In the genomic region with DNA sequence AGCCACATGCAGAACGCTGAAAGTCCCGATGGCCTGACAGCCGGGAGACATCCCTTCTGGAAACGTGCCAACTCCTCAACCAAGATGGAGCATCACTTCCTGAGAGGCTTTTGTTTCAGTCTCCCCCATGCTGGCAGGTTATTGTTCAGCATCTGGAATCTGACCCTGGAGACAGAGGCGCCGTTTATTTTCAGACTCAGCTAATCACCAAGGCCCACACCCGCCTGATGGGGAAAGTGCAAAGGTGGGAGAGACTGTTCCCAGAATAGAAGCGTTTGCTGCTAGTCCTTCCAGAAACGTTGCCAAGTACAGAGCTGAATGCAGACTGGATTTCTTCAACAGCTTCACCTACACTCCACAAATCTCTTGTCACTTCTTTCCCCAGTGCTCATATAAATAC, we compare ENCODE assay signal across 9 cellular contexts. TPM values are rescaled to one million over a fixed set of nuclear protein-coding genes. Genes with fewer than 3 reads are reported as not detected.
DNase-seq lines count a peak whose midpoint lies in the region; ATAC-seq lines count a peak whose summit lies in the region.
"Had no signal": no experiment of that assay in that cellular context is flagged by ENCODE, and none has a peak within 500 bp of the region (broad histone marks: within the 10 kb centered on the region; RNA-seq: fewer than 3 reads in every experiment).

No MANE protein-coding gene starts in this region.

- H3K36me3 Mint-ChIP-seq in immature natural killer cell: no peaks in the 10 kb centered on the region

- H3K4me3 Mint-ChIP-seq in immature natural killer cell: no peak overlapping the region

- H3K4me1 Mint-ChIP-seq in immature natural killer cell: no peaks in the 10 kb centered on the region

- no peak overlapping the region for H3K27ac Mint-ChIP-seq in immature natural killer cell

- peaks cover 4 to 11% (median 5%) of the 10 kb centered on the region in 3 donors for H3K27me3 Mint-ChIP-seq in immature natural killer cell (ENCODE audit: low read depth in 3 of 3)

- ATAC-seq in GM18511 (IDR thresholded peaks at IDR 0.05; ENCODE audit: unreplicated experiment): no peak

- H3K9me3 Mint-ChIP-seq in immature natural killer cell: no peaks in the 10 kb centered on the region

- DNase-seq in HCEC 1CT (peak; percentile 35), NCI-H748 treated with DMSO at 0.1 percent for 48 hours (lab: John Stamatoyannopoulos, UW) (peak; percentile 90), glomerular endothelial cell (ENCODE audit: extremely low read depth, low read depth, low spot score) (peak; percentile 5), renal cortical epithelial cell (ENCODE audit: low read depth) (peak; percentile 45), immature natural killer cell (no peak), NOMO-1 (lab: John Stamatoyannopoulos, UW; ENCODE audit: unreplicated experiment in 2 of 2) (no peak), NCI-H2196 (lab: John Stamatoyannopoulos, UW; ENCODE audit: unreplicated experiment) (no peak)
- DNase-seq: H7 had no signal

RNA-seq across cellular contexts. Expression of a gene that starts 41.8 kb away (rescaled TPM):
- 21.4 and 22.3 TPM in 2 replicates for total RNA-seq in glomerular endothelial cell
- 1.8 and 4.5 TPM in 2 replicates for total RNA-seq in renal cortical epithelial cell
- polyA plus RNA-seq in immature natural killer cell: under 1 TPM in 1 of 3 donors, not detected in 2; 0.20 TPM

Comparison
In these comparisons a context has a peak if more than half of its experiments do, and no peak if none do; other contexts are left out.
1. DNase-seq: peak in HCEC 1CT (single experiment), NCI-H748 treated with DMSO at 0.1 percent for 48 hours (single experiment), glomerular endothelial cell (single experiment) and renal cortical epithelial cell (single experiment); none in immature natural killer cell (0 of 3), NOMO-1 (0 of 2) and NCI-H2196 (single experiment).